8 cellular contexts compared by ENCODE assay signal in genomic region chr11:65873280-65874156, GRCh38. TPM values are rescaled to one million over a fixed set of nuclear protein-coding genes. Genes with fewer than 3 reads are reported as not detected.
DNase-seq lines count a peak whose midpoint lies in the region; ATAC-seq, FAIRE-seq and TF ChIP-seq lines count a peak whose summit lies in the region.

No MANE protein-coding gene starts in this region.

- H3K9me3 ChIP-seq in adrenal gland (replicated peaks in 1 of 3), result no peaks in the 10 kb centered on the region
- no peaks in the 10 kb centered on the region for H3K9me3 ChIP-seq in heart right ventricle

- H3K4me1 ChIP-seq in adrenal gland (replicated peaks in 1 of 2), result peaks cover 2 to 17% of the 10 kb centered on the region in 2 donors
- peaks cover 16 to 40% (median 29%) of the 10 kb centered on the region in 9 donors for H3K4me1 ChIP-seq in heart right ventricle
- peaks cover 4% of the 10 kb centered on the region for H3K4me1 ChIP-seq in urinary bladder (ENCODE audit: insufficient read depth)

- H3K36me3 ChIP-seq in adrenal gland (replicated peaks in 1 of 2) (peaks cover 0 to 5% of the 10 kb centered on the region in 2 donors), heart right ventricle (peaks cover 0 to 26% (median 9%) of the 10 kb centered on the region in 9 donors), urinary bladder (ENCODE audit: insufficient read depth) (no peaks in the 10 kb centered on the region)

- H3K4me1 Mint-ChIP-seq in T-cell, result peaks cover 14 to 38% (median 21%) of the 10 kb centered on the region in 3 donors
- peaks cover 7% of the 10 kb centered on the region for H3K4me1 Mint-ChIP-seq in progenitor cell of endocrine pancreas (ENCODE audit: low read depth)

- ATAC-seq in HG02852 (IDR thresholded peaks at IDR 0.05; ENCODE audit: unreplicated experiment), result peak; percentile 73
- peak; percentile 87 to 95 (median 93) for ATAC-seq in T-cell (replicated peaks in 1 of 4)
- peak; percentile 91 to 97 (median 94) for ATAC-seq in heart right ventricle

- H3K9me3 Mint-ChIP-seq in T-cell (no peaks in the 10 kb centered on the region), progenitor cell of endocrine pancreas (ENCODE audit: low read depth) (no peaks in the 10 kb centered on the region)

- H3K27ac ChIP-seq in adrenal gland, result peak overlapping the region in 4 of 5 donors; percentile 41 to 93 (median 82)
- H3K27ac ChIP-seq in heart right ventricle, result peak overlapping the region; percentile 84 to 97 (median 96)
- peak overlapping the region; percentile 78 for H3K27ac ChIP-seq in urinary bladder (ENCODE audit: low read depth)

- WGBS in adrenal gland, 4 donors, result 7 to 23% (median 11%) methylated on average over 21 to 55 of the region's 55 CpGs
- WGBS in heart right ventricle, 2 donors, result 6 to 7% methylated on average over 53 to 55 of the region's 55 CpGs
- 8% methylated on average over 55 of the region's 55 CpGs for WGBS in urinary bladder

- peak; percentile 100 for FAIRE-seq in GM12892 (lab: Jason Lieb, UNC)

- H3K27me3 Mint-ChIP-seq in T-cell (no peaks in the 10 kb centered on the region), progenitor cell of endocrine pancreas (no peaks in the 10 kb centered on the region)

- DNase-seq in GM12892 (ENCODE audit: insufficient read length), result peak; percentile 98
- DNase-seq in NCI-H146 treated with DMSO at 0.1 percent for 48 hours (lab: John Stamatoyannopoulos, UW; ENCODE audit: unreplicated experiment), result peak; percentile 78
- peak; percentile 86 to 99 (median 92) for DNase-seq in T-cell
- peak; percentile 93 to 96 (median 95) for DNase-seq in adrenal gland
- peak; percentile 95 to 96 for DNase-seq in heart right ventricle
- peak; percentile 94 for DNase-seq in progenitor cell of endocrine pancreas (ENCODE audit: low spot score, unreplicated experiment)

- TF ChIP-seq CTCF in adrenal gland (IDR thresholded peaks at IDR 0.05) (no peak), heart right ventricle (IDR thresholded peaks at IDR 0.05) (no peak), progenitor cell of endocrine pancreas (IDR thresholded peaks at IDR 0.05; ENCODE audit: unreplicated experiment) (no peak)

- intact Hi-C loops in adrenal gland (cut with DNase I) (no loop called here), heart right ventricle (cut with DNase I) (loop anchor here in 4 of 10 donors (1.0 to 2.0 kb wide), 3 partner anchors 13 to 46 kb away; partner anchors contain the start of genes FIBP (in 2 of the 4), MUS81 (in 2 of the 4), C11orf68 (in 1 of the 4) and DRAP1 (in 1 of the 4))

- TF ChIP-seq POLR2A in GM12892 (IDR thresholded peaks at IDR 0.05; ENCODE audit: low read depth, low read length), result peak; percentile 69; the same call in 1 of the 2 replicates
- peak in 1 of 2 donors; percentile 55 for TF ChIP-seq POLR2A in adrenal gland (IDR thresholded peaks at IDR 0.05)

- CTCF ChIA-PET in T-cell (lab: Charles Lee), result interaction anchor here in 1 of 2 donors (1.5 to 2.3 kb wide), 3 partner anchors 12 to 16 kb away, joined by 8 to 30 read pairs (median 11); partner anchors contain the start of genes CCDC85B, FIBP and MUS81

- H3K27me3 ChIP-seq in adrenal gland (no peaks in the 10 kb centered on the region), heart right ventricle (no peaks in the 10 kb centered on the region)

- POLR2A ChIA-PET in T-cell (lab: Charles Lee), result interaction anchor here in 1 of 2 donors (0.6 kb wide), 1 partner anchor 17 kb away, joined by 3 read pairs; the partner anchor contains the start of gene CCDC85B

- H3K27ac Mint-ChIP-seq in T-cell, result peak overlapping the region; percentile 61 to 89
- peak overlapping the region; percentile 70 for H3K27ac Mint-ChIP-seq in progenitor cell of endocrine pancreas

- H3K4me3 Mint-ChIP-seq in T-cell (peak overlapping the region; percentile 80 to 91 (median 87)), progenitor cell of endocrine pancreas (ENCODE audit: low read depth) (peak overlapping the region; percentile 92)

- no peaks in the 10 kb centered on the region for H3K36me3 Mint-ChIP-seq in T-cell
- no peaks in the 10 kb centered on the region for H3K36me3 Mint-ChIP-seq in progenitor cell of endocrine pancreas (ENCODE audit: insufficient read depth)

- H3K4me3 ChIP-seq in adrenal gland (peak overlapping the region in 3 of 4 donors; percentile 30 to 61 (median 45)), heart right ventricle (peak overlapping the region; percentile 47 to 73 (median 68)), urinary bladder (ENCODE audit: low read depth, low read length) (peak overlapping the region; percentile 61)

RNA-seq across cellular contexts. Expression of gene EFEMP2, which starts 0.9 kb away (rescaled TPM):
- 8.5 TPM for polyA plus RNA-seq in GM12892 (2012; ENCODE audit: missing spikeins)
- total RNA-seq in T-cell, result 10 to 100 TPM in 3 of 5 donors, 1 to 10 TPM in 2; 7.0 to 14.1 (median 10.2) TPM
- total RNA-seq in adrenal gland, result 100 to 1,000 TPM in 2 of 8 donors, 10 to 100 TPM in 6; 34.4 to 111 (median 63.6) TPM
- 100 to 1,000 TPM in 1 of 3 donors, 10 to 100 TPM in 2; 20.3 to 156 (median 92.9) TPM for polyA plus RNA-seq in adrenal gland
- 100 to 1,000 TPM in 3 of 10 donors, 10 to 100 TPM in 7; 79.4 to 112 (median 89.6) TPM for total RNA-seq in heart right ventricle
- 100 to 1,000 TPM in 1 of 2 donors, 10 to 100 TPM in 1; 54.8 to 133 TPM for polyA plus RNA-seq in heart right ventricle
- 84.9 and 90.5 TPM in 2 replicates for total RNA-seq in progenitor cell of endocrine pancreas
- 43.3 TPM for total RNA-seq in urinary bladder
- 120 TPM for polyA plus RNA-seq in urinary bladder

RNA-seq across cellular contexts. Expression of gene CTSW, which starts 6.1 kb away (rescaled TPM):
- 2.0 TPM for polyA plus RNA-seq in GM12892 (2012; ENCODE audit: missing spikeins)
- total RNA-seq in T-cell (100 to 1,000 TPM in 1 of 5 donors, 10 to 100 TPM in 4; 45.3 to 127 (median 66.4) TPM), adrenal gland (1 to 10 TPM in 3 of 8 donors, under 1 TPM in 3, not detected in 2; 0.28 to 3.4 (median 0.94) TPM), heart right ventricle (1 to 10 TPM in 2 of 10 donors, under 1 TPM in 7, not detected in 1; 0.20 to 7.9 (median 0.55) TPM), progenitor cell of endocrine pancreas (not detected in 2 replicates), urinary bladder (2.7 TPM)
- polyA plus RNA-seq in adrenal gland (1 to 10 TPM in 2 of 3 donors, under 1 TPM in 1; 0.88 to 4.8 (median 2.9) TPM), heart right ventricle (under 1 TPM; 0.17 to 0.88 TPM), urinary bladder (0.98 TPM)

RNA-seq across cellular contexts. Expression of gene MUS81, which starts 13.3 kb away (rescaled TPM):
- 51.3 TPM for polyA plus RNA-seq in GM12892 (2012; ENCODE audit: missing spikeins)
- total RNA-seq in T-cell (100 to 1,000 TPM in 2 of 5 donors, 10 to 100 TPM in 3; 55.5 to 118 (median 95.6) TPM), adrenal gland (10 to 100 TPM; 17.5 to 53.7 (median 41.1) TPM), heart right ventricle (10 to 100 TPM; 20.3 to 38.8 (median 27.0) TPM), progenitor cell of endocrine pancreas (55.5 and 60.5 TPM in 2 replicates), urinary bladder (38.2 TPM)
- polyA plus RNA-seq in adrenal gland (100 to 1,000 TPM in 2 of 3 donors, 10 to 100 TPM in 1; 16.1 to 147 (median 103) TPM), heart right ventricle (100 to 1,000 TPM in 1 of 2 donors, 10 to 100 TPM in 1; 54.4 to 111 TPM), urinary bladder (65.4 TPM)

RNA-seq across cellular contexts. Expression of gene FIBP, which starts 14.8 kb away (rescaled TPM):
- polyA plus RNA-seq in GM12892 (2012; ENCODE audit: missing spikeins), result 66.8 TPM
- total RNA-seq in T-cell, result 10 to 100 TPM; 30.2 to 47.1 (median 39.2) TPM
- total RNA-seq in adrenal gland, result 100 to 1,000 TPM in 2 of 8 donors, 10 to 100 TPM in 6; 57.9 to 183 (median 72.5) TPM
- polyA plus RNA-seq in adrenal gland, result 10 to 100 TPM; 71.3 to 87.4 (median 72.5) TPM
- total RNA-seq in heart right ventricle, result 10 to 100 TPM; 46.3 to 63.2 (median 49.9) TPM
- 10 to 100 TPM; 44.0 to 88.4 TPM for polyA plus RNA-seq in heart right ventricle
- 67.7 and 77.8 TPM in 2 replicates for total RNA-seq in progenitor cell of endocrine pancreas
- 60.7 TPM for total RNA-seq in urinary bladder
- polyA plus RNA-seq in urinary bladder, result 64.0 TPM

RNA-seq across cellular contexts. Expression of gene CFL1, which starts 15.5 kb away (rescaled TPM):
- polyA plus RNA-seq in GM12892 (2012; ENCODE audit: missing spikeins), result 777 TPM
- total RNA-seq in T-cell, result 100 to 1,000 TPM; 584 to 761 (median 636) TPM
- total RNA-seq in adrenal gland, result 100 to 1,000 TPM; 354 to 765 (median 614) TPM
- polyA plus RNA-seq in adrenal gland, result 100 to 1,000 TPM; 217 to 752 (median 376) TPM
- 100 to 1,000 TPM; 281 to 672 (median 320) TPM for total RNA-seq in heart right ventricle
- 100 to 1,000 TPM; 159 to 962 TPM for polyA plus RNA-seq in heart right ventricle
- total RNA-seq in progenitor cell of endocrine pancreas, result 864 and 890 TPM in 2 replicates
- 231 TPM for total RNA-seq in urinary bladder
- polyA plus RNA-seq in urinary bladder, result 728 TPM

Comparison
In these comparisons a context has a peak if more than half of its experiments do, and no peak if none do; other contexts are left out.
1. Peak in every context shown above with its lines: DNase-seq, ATAC-seq, H3K4me3 ChIP-seq and H3K27ac ChIP-seq.
2. RNA of gene CTSW, which starts 6.1 kb away (total RNA-seq): 45.3 to 127 TPM in T-cell; 2.7 TPM in urinary bladder (single experiment), 0.28 to 3.4 TPM in adrenal gland, 0.20 to 7.9 TPM in heart right ventricle and not detected in progenitor cell of endocrine pancreas; every median in the first group is over 4 times any median in the second.